15 cellular contexts compared by ENCODE assay signal in the genomic region with DNA sequence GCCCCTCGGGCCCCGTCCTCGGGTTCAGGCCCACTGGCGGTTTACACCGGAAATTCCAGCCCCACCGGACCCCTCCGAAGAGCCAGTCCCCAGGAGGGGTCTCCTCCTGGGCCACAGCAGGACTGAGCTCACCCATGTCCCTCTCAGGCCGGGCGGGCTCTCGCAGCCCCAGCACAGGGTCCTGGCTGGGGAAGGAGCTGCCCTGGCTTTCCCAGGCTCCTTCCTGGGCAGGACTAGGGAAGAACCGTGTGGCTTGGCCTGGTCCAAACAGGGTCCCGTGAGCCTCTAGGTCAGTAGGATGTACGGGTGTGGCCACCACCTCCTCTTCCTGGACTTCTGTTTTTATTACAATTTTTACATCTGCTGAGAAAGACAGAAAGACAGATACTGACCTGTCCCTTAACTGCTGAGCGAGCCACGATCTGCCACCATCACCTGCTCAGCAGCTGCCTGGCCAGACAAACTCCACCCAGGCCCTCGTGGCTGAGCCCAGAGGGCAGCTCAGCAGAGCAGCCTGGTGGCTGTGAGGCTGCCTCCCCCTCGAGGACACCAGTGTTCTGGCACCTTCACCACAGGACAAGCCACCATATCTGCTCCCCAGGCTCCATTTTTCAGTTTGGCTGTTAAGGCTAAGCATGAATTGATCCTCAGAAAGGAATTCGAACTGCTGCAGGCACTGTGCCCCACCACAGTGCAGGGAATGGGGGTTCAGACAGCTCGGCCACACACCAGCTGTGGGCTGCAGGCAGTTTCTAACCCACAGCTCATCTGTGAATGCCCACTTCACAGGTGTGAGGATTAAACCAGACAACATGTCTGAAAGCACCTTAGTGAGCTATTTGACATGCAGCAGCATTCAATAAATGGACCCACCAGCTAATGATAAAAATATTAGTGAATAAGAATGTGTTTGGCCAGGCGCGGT.
"Had no signal": no experiment of that assay in that cellular context is flagged by ENCODE, and none has a peak within 500 bp of the region (broad histone marks: within the 10 kb centered on the region; RNA-seq: fewer than 3 reads in every experiment).

No MANE protein-coding gene starts in this region.

- H3K9me3 ChIP-seq: colonic mucosa, gastrocnemius medialis, suprapubic skin had no signal

- ATAC-seq: activated CD4-positive, CD25-positive, alpha-beta regulatory T cell treated with anti-CD3 and anti-CD28 coated beads, Interleukin-2, amount 50 U/mL, for 24 hours; gastrocnemius medialis; naive thymus-derived CD8-positive, alpha-beta T cell had no signal

- H3K4me3 Mint-ChIP-seq: activated naive CD4-positive, alpha-beta T cell treated with anti-CD3 and anti-CD28 coated beads for 36 hours; activated T-cell treated with anti-CD3 and anti-CD28 coated beads, Interleukin-2, amount 50 U/mL, for 24 hours; memory B cell; naive thymus-derived CD8-positive, alpha-beta T cell; stimulated activated naive CD8-positive, alpha-beta T cell treated with anti-CD3 and anti-CD28 coated beads, Interleukin-15, Interleukin-2, amounts not matched to agents 100 ng/mL and 50 ng/mL, for 24 hours had no signal

- DNase-seq: activated CD4-positive, alpha-beta T cell treated with anti-CD3 and anti-CD28 coated beads, Interleukin-2, amount 50 U/mL, for 4 hours; activated naive CD4-positive, alpha-beta T cell treated with anti-CD3 and anti-CD28 coated beads for 36 hours; activated T-cell treated with anti-CD3 and anti-CD28 coated beads, Interleukin-2, amount 50 U/mL, for 24 hours; brain microvascular endothelial cell; central memory CD4-positive, alpha-beta T cell; colonic mucosa; gastrocnemius medialis; left ventricle myocardium inferior; naive thymus-derived CD8-positive, alpha-beta T cell; retina; stimulated activated CD8-positive, alpha-beta memory T cell treated with anti-CD3 and anti-CD28 coated beads, Interleukin-4, amount 100 ng/mL, for 48 hours had no signal

- H3K27me3 Mint-ChIP-seq: activated T-cell treated with anti-CD3 and anti-CD28 coated beads, Interleukin-2, amount 50 U/mL, for 24 hours; memory B cell; naive thymus-derived CD8-positive, alpha-beta T cell; stimulated activated naive CD8-positive, alpha-beta T cell treated with anti-CD3 and anti-CD28 coated beads, Interleukin-15, Interleukin-2, amounts not matched to agents 100 ng/mL and 50 ng/mL, for 24 hours had no signal

- H3K4me3 ChIP-seq: colonic mucosa, gastrocnemius medialis, left ventricle myocardium inferior, suprapubic skin had no signal

- H3K27ac Mint-ChIP-seq: activated naive CD4-positive, alpha-beta T cell treated with anti-CD3 and anti-CD28 coated beads for 36 hours; activated T-cell treated with anti-CD3 and anti-CD28 coated beads, Interleukin-2, amount 50 U/mL, for 24 hours; memory B cell; stimulated activated naive CD8-positive, alpha-beta T cell treated with anti-CD3 and anti-CD28 coated beads, Interleukin-15, Interleukin-2, amounts not matched to agents 100 ng/mL and 50 ng/mL, for 24 hours had no signal

- H3K27me3 ChIP-seq: brain microvascular endothelial cell, colonic mucosa, gastrocnemius medialis, suprapubic skin had no signal

- H3K4me1 ChIP-seq: colonic mucosa, gastrocnemius medialis, left ventricle myocardium inferior, suprapubic skin had no signal

- H3K27ac ChIP-seq: brain microvascular endothelial cell, colonic mucosa, gastrocnemius medialis, left ventricle myocardium inferior, suprapubic skin had no signal

- H3K4me1 Mint-ChIP-seq: memory B cell had no signal
